Comparison of ENCODE assay signal across 9 cellular contexts in the genomic region with DNA sequence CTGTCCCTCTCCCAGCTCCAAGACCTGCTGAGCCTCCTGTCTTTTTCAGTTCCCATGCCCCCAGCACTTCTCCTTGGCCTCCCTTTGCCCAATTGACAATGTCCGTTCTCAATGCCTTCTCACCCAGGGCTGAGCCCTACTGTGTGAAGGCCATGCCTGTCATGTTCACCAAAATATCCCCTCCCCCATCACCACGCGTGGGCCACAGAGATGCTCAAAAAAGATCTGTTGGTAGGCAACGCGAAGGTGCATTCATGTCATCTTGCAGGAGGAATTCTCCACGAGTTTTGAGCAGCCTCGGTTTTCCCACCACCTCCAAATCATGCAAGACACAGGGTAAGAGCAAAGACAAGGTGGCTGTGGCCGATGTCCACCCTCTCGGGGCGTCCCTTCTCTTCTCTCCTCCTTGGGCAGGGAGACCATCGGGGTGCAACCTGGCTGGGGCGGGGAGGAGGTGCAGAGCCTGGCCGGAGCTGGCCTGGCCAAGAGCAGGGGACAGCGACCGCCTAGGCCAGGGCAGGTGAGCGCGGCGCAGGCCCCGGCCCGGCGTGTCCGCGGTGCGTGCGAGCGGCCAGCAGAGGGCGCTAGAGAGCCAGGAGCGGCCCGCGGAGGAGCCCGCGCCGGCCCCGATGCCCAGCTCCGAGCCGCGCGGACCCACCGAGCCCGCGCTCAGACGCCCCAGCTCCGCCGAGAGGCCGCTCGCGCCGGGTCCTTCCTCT. TPM values are rescaled to one million over a fixed set of nuclear protein-coding genes. Genes with fewer than 3 reads are reported as not detected.
A peak's percentile ranks its signal among the peaks of the same experiment; 100 is the strongest.
DNase-seq lines count a peak whose midpoint lies in the region; ATAC-seq, FAIRE-seq and TF ChIP-seq lines count a peak whose summit lies in the region.
"Not testable (repeated sequence)": the region's sequence is repeated elsewhere in the genome, so short reads cannot be mapped to it uniquely, and the experiment has no call there.
"Had no signal": no experiment of that assay in that cellular context is flagged by ENCODE, and none has a peak within 500 bp of the region (broad histone marks: within the 10 kb centered on the region; RNA-seq: fewer than 3 reads in every experiment).

No MANE protein-coding gene starts in this region.

- not testable (repeated sequence) for BruUV-seq in MCF 10A (replicated peaks; lab: Mats Ljungman, UMichigan)

- not testable (repeated sequence) for H3K9me3 ChIP-seq in NT2/D1 (ENCODE audit: insufficient read depth, low read length)

- H3K4me1 Mint-ChIP-seq in MCF 10A (ENCODE audit: insufficient read depth, unreplicated experiment), result not testable (repeated sequence)

- peak; percentile 15 for DNase-seq in CMK (ENCODE audit: low read depth)
- peak; percentile 45 for DNase-seq in HTR-8/SVneo (ENCODE audit: insufficient read length, low spot score)
- not testable (repeated sequence) for DNase-seq in NT2/D1 (ENCODE audit: low read depth, low spot score)
- peak; percentile 40 to 53 for DNase-seq in activated CD4-positive, alpha-beta T cell treated with anti-CD3 and anti-CD28 coated beads, Interleukin-2, amount 50 U/mL, for 24 hours (ENCODE audit: low read depth in 1 of 2, low spot score in 1 of 2)
- DNase-seq in MCF 10A (ENCODE audit: unreplicated experiment), result peak; percentile 34
- DNase-seq in left ventricle myocardium superior, result peak; percentile 76
- peak; percentile 42 for DNase-seq in omental fat pad (ENCODE audit: low spot score)
- peak; percentile 17 to 33 for DNase-seq in stimulated activated CD8-positive, alpha-beta memory T cell treated with anti-CD3 and anti-CD28 coated beads, Interleukin-7, amount 100 ng/mL, for 4 hours (ENCODE audit: low read depth in 2 of 2)

- peak overlapping the region; percentile 61 for H3K9ac ChIP-seq in NT2/D1 (ENCODE audit: insufficient read length, low read depth)

- H3K4me1 ChIP-seq in NT2/D1 (ENCODE audit: insufficient read depth, insufficient read length), result not testable (repeated sequence)

- not testable (repeated sequence) for ATAC-seq in left ventricle myocardium superior; omental fat pad (ENCODE audit: low FRiP score)

- not testable (repeated sequence) for H3K9me3 Mint-ChIP-seq in MCF 10A (ENCODE audit: unreplicated experiment)

- H3K36me3 Mint-ChIP-seq in MCF 10A (ENCODE audit: insufficient read depth, unreplicated experiment), result not testable (repeated sequence)

- peak; percentile 66 for FAIRE-seq in HTR-8/SVneo (lab: Jason Lieb, UNC)

- H3K4me3 ChIP-seq in NT2/D1 (ENCODE audit: insufficient read length, low read depth), result peak overlapping the region; percentile 30

- H3K27me3 Mint-ChIP-seq in MCF 10A (ENCODE audit: insufficient read depth, unreplicated experiment), result peaks cover 31% of the 10 kb centered on the region

- not testable (repeated sequence) for H3K36me3 ChIP-seq in NT2/D1 (ENCODE audit: insufficient read depth, insufficient read length, low read length)

- not testable (repeated sequence) for H3K27me3 ChIP-seq in NT2/D1 (ENCODE audit: insufficient read depth, insufficient read length)

- H3K27ac Mint-ChIP-seq in MCF 10A (ENCODE audit: low read depth, unreplicated experiment), result not testable (repeated sequence)

- intact Hi-C loops in MCF 10A (cut with micrococcal nuclease); left ventricle myocardium superior (cut with micrococcal nuclease): not testable (repeated sequence)

- CTCF ChIA-PET in MCF 10A (lab: Yijun Ruan, JAX), result interaction anchor here (0.6 to 1.0 kb wide), 6 partner anchors 9 to 1121 kb away, joined by 3 to 6 read pairs (median 4); no protein-coding TSS in a partner anchor

- peak overlapping the region; percentile 14 for H3K4me3 Mint-ChIP-seq in MCF 10A (ENCODE audit: unreplicated experiment)

- TF ChIP-seq CTCF in MCF 10A (IDR thresholded peaks at IDR 0.05; ENCODE audit: unreplicated experiment) (peak; percentile 61), omental fat pad (IDR thresholded peaks at IDR 0.05) (peak in 1 of 3 donors; percentile 45)

- POLR2A ChIA-PET in MCF 10A (lab: Yijun Ruan, JAX), result not testable (repeated sequence)

RNA-seq across cellular contexts. Expression of a gene that starts 56.3 kb away (rescaled TPM):
- total RNA-seq in MCF 10A (2022) (not detected in 2 replicates), left ventricle myocardium superior (not detected), omental fat pad (not detected)
- total RNA-seq: left colon had no signal
